Comparison of ENCODE assay signal across 10 cellular contexts in genomic region chr1:27382950-27383627, GRCh38. TPM values are rescaled to one million over a fixed set of nuclear protein-coding genes. Genes with fewer than 3 reads are reported as not detected.
DNase-seq lines count a peak whose midpoint lies in the region; ATAC-seq and TF ChIP-seq lines count a peak whose summit lies in the region.
"Had no signal": no experiment of that assay in that cellular context is flagged by ENCODE, and none has a peak within 500 bp of the region (broad histone marks: within the 10 kb centered on the region; RNA-seq: fewer than 3 reads in every experiment).

Gene CD164L2 (minus strand): TSS chr1:27383333. CDS start chr1:27383239, 94 bp downstream.

- no peaks in the 10 kb centered on the region for H3K4me1 Mint-ChIP-seq in activated CD4-positive, alpha-beta T cell treated with anti-CD3 and anti-CD28 coated beads for 36 hours
- H3K4me1 Mint-ChIP-seq in activated naive CD4-positive, alpha-beta T cell treated with anti-CD3 and anti-CD28 coated beads for 36 hours (ENCODE audit: low read depth): peaks cover 2% of the 10 kb centered on the region

- TF ChIP-seq POLR2A in right lobe of liver (IDR thresholded peaks at IDR 0.05): no peak

- 14% methylated on average over 4 of the region's 43 CpGs for WGBS in right lobe of liver (ENCODE audit: insufficient coverage, low coverage, low lambda C conversion rate, missing lambda C conversion rate)

- ATAC-seq in activated CD4-positive, alpha-beta T cell treated with anti-CD3 and anti-CD28 coated beads for 36 hours: peak; percentile 79
- ATAC-seq in right lobe of liver (peak; percentile 67 to 84 (median 68)), upper lobe of right lung (peak; percentile 92), GM21825 (IDR thresholded peaks at IDR 0.05; ENCODE audit: unreplicated experiment) (no peak)

- POLR2A ChIA-PET in activated CD4-positive, alpha-beta T cell treated with anti-CD3 and anti-CD28 coated beads for 36 hours (lab: Charles Lee): no interaction called here

- H3K4me3 ChIP-seq in right lobe of liver (no peak within 1 kb of the TSS), upper lobe of right lung (peak within 1 kb of the TSS; percentile 19), BE2C (ENCODE audit: low read depth, low read length) (no peak within 1 kb of the TSS)
- H3K4me3 ChIP-seq: BLaER1 treated with 17β-estradiol and CSF1 and Interleukin-3, amounts not matched to agents 10 nM and 100 nM; SJSA1 had no signal

- H3K36me3 ChIP-seq in right lobe of liver: no peaks in the 10 kb centered on the region
- no peaks in the 10 kb centered on the region for H3K36me3 ChIP-seq in upper lobe of right lung
- H3K36me3 ChIP-seq in BE2C: no peaks in the 10 kb centered on the region
- H3K36me3 ChIP-seq: BLaER1 treated with 17β-estradiol and CSF1 and Interleukin-3, amounts not matched to agents 10 nM and 100 nM; SJSA1 had no signal

- intact Hi-C loops in activated CD4-positive, alpha-beta T cell treated with anti-CD3 and anti-CD28 coated beads for 36 hours (cut with DNase I, micrococcal nuclease): loop anchor here in 1 of 2 experiments (1.0 kb wide), 1 partner anchor 18 kb away; no protein-coding TSS in a partner anchor
- intact Hi-C loops in activated naive CD4-positive, alpha-beta T cell treated with anti-CD3 and anti-CD28 coated beads for 36 hours (cut with micrococcal nuclease): no loop called here
- intact Hi-C loops in right lobe of liver (cut with DNase I) (no loop called here), upper lobe of right lung (cut with DNase I) (no loop called here)

- TF ChIP-seq CTCF in right lobe of liver (IDR thresholded peaks at IDR 0.05): no peak
- no peak for TF ChIP-seq CTCF in upper lobe of right lung (IDR thresholded peaks at IDR 0.05)
- TF ChIP-seq CTCF in BE2C (IDR thresholded peaks at IDR 0.05; ENCODE audit: low read depth, low read length): no peak

- no peak within 1 kb of the TSS for H3K27ac Mint-ChIP-seq in activated CD4-positive, alpha-beta T cell treated with anti-CD3 and anti-CD28 coated beads for 36 hours
- H3K27ac Mint-ChIP-seq in activated naive CD4-positive, alpha-beta T cell treated with anti-CD3 and anti-CD28 coated beads for 36 hours: no peak within 1 kb of the TSS

- H3K36me3 Mint-ChIP-seq in activated CD4-positive, alpha-beta T cell treated with anti-CD3 and anti-CD28 coated beads for 36 hours (ENCODE audit: low read depth): no peaks in the 10 kb centered on the region
- H3K36me3 Mint-ChIP-seq in activated naive CD4-positive, alpha-beta T cell treated with anti-CD3 and anti-CD28 coated beads for 36 hours (ENCODE audit: low read depth): no peaks in the 10 kb centered on the region

- no peaks in the 10 kb centered on the region for H3K27me3 Mint-ChIP-seq in activated CD4-positive, alpha-beta T cell treated with anti-CD3 and anti-CD28 coated beads for 36 hours
- H3K27me3 Mint-ChIP-seq in activated naive CD4-positive, alpha-beta T cell treated with anti-CD3 and anti-CD28 coated beads for 36 hours (ENCODE audit: low read depth): no peaks in the 10 kb centered on the region

- H3K4me1 ChIP-seq in right lobe of liver (no peaks in the 10 kb centered on the region), upper lobe of right lung (peaks cover 11% of the 10 kb centered on the region), BE2C (no peaks in the 10 kb centered on the region)
- H3K4me1 ChIP-seq: SJSA1 had no signal

- CTCF ChIA-PET in activated CD4-positive, alpha-beta T cell treated with anti-CD3 and anti-CD28 coated beads for 36 hours (lab: Charles Lee): interaction anchor here (0.7 to 12.0 kb wide), 8 partner anchors 12 to 573 kb away, joined by 3 to 178 read pairs (median 6); partner anchors contain the start of gene MAP3K6
- CTCF ChIA-PET in activated naive CD4-positive, alpha-beta T cell treated with anti-CD3 and anti-CD28 coated beads for 36 hours (lab: Charles Lee): interaction anchor here (0.7 to 8.7 kb wide), 5 partner anchors 12 to 99 kb away, joined by 3 to 139 read pairs (median 5); partner anchors contain the start of gene MAP3K6

- H3K9me3 Mint-ChIP-seq in activated CD4-positive, alpha-beta T cell treated with anti-CD3 and anti-CD28 coated beads for 36 hours (ENCODE audit: low read depth): no peaks in the 10 kb centered on the region
- no peaks in the 10 kb centered on the region for H3K9me3 Mint-ChIP-seq in activated naive CD4-positive, alpha-beta T cell treated with anti-CD3 and anti-CD28 coated beads for 36 hours

- H3K9me3 ChIP-seq in right lobe of liver (no peaks in the 10 kb centered on the region), upper lobe of right lung (no peaks in the 10 kb centered on the region), BE2C (no peaks in the 10 kb centered on the region)
- H3K9me3 ChIP-seq: BLaER1 treated with 17β-estradiol and CSF1 and Interleukin-3, amounts not matched to agents 10 nM and 100 nM; SJSA1 had no signal

- peak; percentile 70 for DNase-seq in activated CD4-positive, alpha-beta T cell treated with anti-CD3 and anti-CD28 coated beads for 36 hours
- no peak for DNase-seq in activated CD4-positive, alpha-beta T cell treated with anti-CD3 and anti-CD28 coated beads for 1 hour
- DNase-seq in activated naive CD4-positive, alpha-beta T cell treated with anti-CD3 and anti-CD28 coated beads for 36 hours: peak; percentile 49
- DNase-seq in right lobe of liver: peak in 1 of 3 donors; percentile 74
- DNase-seq in upper lobe of right lung: peak; percentile 90
- DNase-seq in BE2C: no peak
- DNase-seq in C1 segment of cervical spinal cord (lab: John Stamatoyannopoulos, UW): no peak

- no peaks in the 10 kb centered on the region for H3K27me3 ChIP-seq in right lobe of liver
- H3K27me3 ChIP-seq in upper lobe of right lung: no peaks in the 10 kb centered on the region
- H3K27me3 ChIP-seq in BE2C: no peaks in the 10 kb centered on the region
- H3K27me3 ChIP-seq: BLaER1 treated with 17β-estradiol and CSF1 and Interleukin-3, amounts not matched to agents 10 nM and 100 nM; SJSA1 had no signal

- H3K27ac ChIP-seq in right lobe of liver (no peak within 1 kb of the TSS), upper lobe of right lung (no peak within 1 kb of the TSS)
- H3K27ac ChIP-seq: BLaER1 treated with 17β-estradiol and CSF1 and Interleukin-3, amounts not matched to agents 10 nM and 100 nM; SJSA1 had no signal

- no peak within 1 kb of the TSS for H3K4me3 Mint-ChIP-seq in activated CD4-positive, alpha-beta T cell treated with anti-CD3 and anti-CD28 coated beads for 36 hours
- H3K4me3 Mint-ChIP-seq in activated naive CD4-positive, alpha-beta T cell treated with anti-CD3 and anti-CD28 coated beads for 36 hours: no peak within 1 kb of the TSS

RNA-seq across cellular contexts. Expression of gene CD164L2, which starts in this region (rescaled TPM):
- not detected for total RNA-seq in activated CD4-positive, alpha-beta T cell treated with anti-CD3 and anti-CD28 coated beads for 36 hours
- not detected for total RNA-seq in activated naive CD4-positive, alpha-beta T cell treated with anti-CD3 and anti-CD28 coated beads for 36 hours
- under 1 TPM in 1 of 6 experiments, not detected in 5; 0.86 TPM for total RNA-seq in right lobe of liver
- 1.2 TPM for total RNA-seq in upper lobe of right lung
- polyA plus RNA-seq in BE2C (2012; ENCODE audit: insufficient read depth, insufficient read length, low read depth): not detected
- total RNA-seq: SJSA1 had no signal

Comparison
In these comparisons a context has a peak if more than half of its experiments do, and no peak if none do; other contexts are left out.
1. Peak in DNase-seq and ATAC-seq in activated CD4-positive, alpha-beta T cell treated with anti-CD3 and anti-CD28 coated beads for 36 hours; RNA of the gene not detected or under 1 TPM.
2. Peak in DNase-seq in activated naive CD4-positive, alpha-beta T cell treated with anti-CD3 and anti-CD28 coated beads for 36 hours; RNA of the gene not detected or under 1 TPM.
3. Peak in ATAC-seq in right lobe of liver; RNA of the gene not detected or under 1 TPM.